10 cellular contexts compared by ENCODE assay signal in the genomic region with DNA sequence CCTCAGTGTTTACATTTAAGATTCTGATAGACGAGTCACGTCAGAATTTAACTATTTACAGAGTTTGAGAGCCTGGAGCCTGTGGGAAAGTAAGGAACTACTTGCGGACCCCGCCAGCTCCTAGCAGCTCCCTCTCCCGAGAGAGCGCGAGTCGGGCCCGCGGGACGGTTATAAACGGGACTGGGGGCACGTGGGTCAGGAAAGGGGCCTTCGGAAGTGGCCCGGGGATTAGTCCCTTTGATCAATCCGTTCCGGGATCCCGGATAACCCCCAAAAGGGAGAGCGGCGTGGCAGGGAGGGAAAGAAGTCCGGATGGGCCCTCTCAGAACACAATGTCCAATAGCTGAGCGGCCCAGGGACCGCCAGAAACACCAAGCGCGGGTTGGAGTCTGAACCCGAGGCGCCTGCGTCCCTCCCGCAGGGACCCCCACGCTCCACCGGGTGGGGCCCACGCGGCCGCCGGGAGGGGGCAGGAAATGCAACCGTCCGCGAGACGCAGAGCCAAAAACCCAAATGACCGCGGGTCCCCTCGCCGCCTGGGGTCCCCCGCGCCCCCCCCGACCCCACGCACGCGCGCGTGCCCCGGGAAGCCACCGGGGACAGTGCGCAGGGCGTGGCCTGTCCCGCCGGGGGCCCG. TPM values are rescaled to one million over a fixed set of nuclear protein-coding genes. Genes with fewer than 3 reads are reported as not detected.
DNase-seq lines count a peak whose midpoint lies in the region; ATAC-seq, FAIRE-seq and TF ChIP-seq lines count a peak whose summit lies in the region.
"Had no signal": no experiment of that assay in that cellular context is flagged by ENCODE, and none has a peak within 500 bp of the region (broad histone marks: within the 10 kb centered on the region; RNA-seq: fewer than 3 reads in every experiment).

No MANE protein-coding gene starts in this region.

- no peak for TF ChIP-seq CTCF in PC-9 (conservative IDR thresholded peaks at IDR 0.05)
- no peak for TF ChIP-seq CTCF in esophagus squamous epithelium (IDR thresholded peaks at IDR 0.05)
- no peak for TF ChIP-seq CTCF in gastrocnemius medialis (IDR thresholded peaks at IDR 0.05 in 4 of 5, conservative IDR thresholded peaks at IDR 0.05 in 1 of 5)

- CTCF ChIA-PET in PC-9 (lab: Charles Lee) = no interaction called here

- ATAC-seq in gastrocnemius medialis = no peak

- in situ Hi-C loops in gastrocnemius medialis (cut with MboI; ENCODE audit: low sequenced_read_pairs in 4 of 4) = no loop called here

- no peak for FAIRE-seq in urothelium cell line (lab: Jason Lieb, UNC)
- FAIRE-seq: endometrium, TTC549 had no signal

- H3K79me2 ChIP-seq in PC-9 (ENCODE audit: low read depth) = peaks cover 38% of the 10 kb centered on the region

- peak overlapping the region; percentile 94 for H3K4me3 ChIP-seq in PC-9
- H3K4me3 ChIP-seq in esophagus squamous epithelium = peak overlapping the region; percentile 7 to 59 (median 22)
- peak overlapping the region in 3 of 4 donors; percentile 21 to 52 (median 42) for H3K4me3 ChIP-seq in gastrocnemius medialis

- no peaks in the 10 kb centered on the region for H3K9me3 ChIP-seq in PC-9 (ENCODE audit: insufficient read depth, low read depth)
- peaks cover 0 to 14% (median 0%) of the 10 kb centered on the region in 3 donors for H3K9me3 ChIP-seq in esophagus squamous epithelium
- H3K9me3 ChIP-seq in gastrocnemius medialis = no peaks in the 10 kb centered on the region

- POLR2A ChIA-PET in PC-9 (lab: Charles Lee; ENCODE audit: unreplicated experiment) = no interaction called here

- WGBS in esophagus squamous epithelium, 2 donors = 25 to 28% methylated on average over 14 to 15 of the region's 58 CpGs

- no peaks in the 10 kb centered on the region for H3K9me2 ChIP-seq in PC-9 (ENCODE audit: insufficient read depth)

- H4K20me1 ChIP-seq in PC-9 (ENCODE audit: insufficient read depth) = no peaks in the 10 kb centered on the region; the same call in 1 of the 2 replicates

- peak overlapping the region; percentile 97 for H3K4me2 ChIP-seq in PC-9

- H2AFZ ChIP-seq in PC-9 = peak overlapping the region; percentile 99

- TF ChIP-seq POLR2A in esophagus squamous epithelium (IDR thresholded peaks at IDR 0.05) = no peak
- TF ChIP-seq POLR2A in gastrocnemius medialis (IDR thresholded peaks at IDR 0.05) = no peak

- DNase-seq in NCI-H1417 (lab: John Stamatoyannopoulos, UW) (peak in 2 of 3 experiments; percentile 84 to 95), NCI-H1417 treated with DMSO at 0.1 percent for 48 hours (lab: John Stamatoyannopoulos, UW) (no peak), PC-9 (no peak), esophagus squamous epithelium (lab: John Stamatoyannopoulos, UW) (no peak), gastrocnemius medialis (no peak), NOMO-1 treated with dmso at 0.1 percent for 144 hours (lab: John Stamatoyannopoulos, UW; ENCODE audit: unreplicated experiment) (no peak), urothelium cell line (ENCODE audit: low spot score) (no peak)
- DNase-seq in activated CD4-positive, alpha-beta T cell treated with anti-CD3 and anti-CD28 coated beads for 48 hours = no peak

- no TSS peak for BruUV-seq in PC-9 (replicated peaks; lab: Mats Ljungman, UMichigan)

- no peaks in the 10 kb centered on the region for H3K36me3 ChIP-seq in PC-9 (ENCODE audit: low read depth)
- H3K36me3 ChIP-seq in esophagus squamous epithelium = no peaks in the 10 kb centered on the region
- H3K36me3 ChIP-seq in gastrocnemius medialis = no peaks in the 10 kb centered on the region

- no peaks in the 10 kb centered on the region for H3K4me1 ChIP-seq in PC-9 (replicated peaks; ENCODE audit: insufficient read depth)
- H3K4me1 ChIP-seq in esophagus squamous epithelium = peaks cover 24 to 47% (median 35%) of the 10 kb centered on the region in 3 donors
- peaks cover 11 to 15% of the 10 kb centered on the region in 2 donors for H3K4me1 ChIP-seq in gastrocnemius medialis

- H3K27ac ChIP-seq in PC-9 = 0 out of 2 replicates have a peak overlapping the region, but pooled peaks have one; percentile 33
- H3K27ac ChIP-seq in esophagus squamous epithelium = no peak overlapping the region
- no peak overlapping the region for H3K27ac ChIP-seq in gastrocnemius medialis

- H3F3A ChIP-seq in PC-9 (ENCODE audit: insufficient read depth, low read depth) = peaks cover 18% of the 10 kb centered on the region; the same call in 1 of the 2 replicates

- intact Hi-C loops in PC-9 (cut with micrococcal nuclease; ENCODE audit: unreplicated experiment) (no loop called here), esophagus squamous epithelium (cut with DNase I) (no loop called here), gastrocnemius medialis (cut with DNase I; ENCODE audit: low total_unique reads) (no loop called here)

- H3K27me3 ChIP-seq in PC-9 (ENCODE audit: insufficient read depth, low read depth) (no peaks in the 10 kb centered on the region), esophagus squamous epithelium (peaks cover 29 to 100% (median 53%) of the 10 kb centered on the region in 4 donors), gastrocnemius medialis (peaks cover 88 to 94% (median 93%) of the 10 kb centered on the region in 3 donors)

RNA-seq across cellular contexts. Expression of gene ZIC5, which starts 3.6 kb away (rescaled TPM):
- 0.61 and 0.68 TPM in 2 replicates for total RNA-seq in PC-9 (2021)
- total RNA-seq in esophagus squamous epithelium = not detected
- not detected for total RNA-seq in gastrocnemius medialis

RNA-seq across cellular contexts. Expression of gene ZIC2, which starts 13.6 kb away (rescaled TPM):
- total RNA-seq in PC-9 (2021) (13.6 and 14.7 TPM in 2 replicates), esophagus squamous epithelium (under 1 TPM in 1 of 4 donors, not detected in 3; under 0.01 TPM), gastrocnemius medialis (not detected)

Comparison
In these comparisons a context has a peak if more than half of its experiments do, and no peak if none do; other contexts are left out.
1. DNase-seq: peak in NCI-H1417 (2 of 3); none in NCI-H1417 treated with DMSO at 0.1 percent for 48 hours (single experiment), PC-9 (0 of 2), esophagus squamous epithelium (single experiment), gastrocnemius medialis (0 of 2), NOMO-1 treated with dmso at 0.1 percent for 144 hours (single experiment), urothelium cell line (single experiment) and activated CD4-positive, alpha-beta T cell treated with anti-CD3 and anti-CD28 coated beads for 48 hours (single experiment).
2. H3K4me3 ChIP-seq: peak in every context shown above with its lines; median percentile 94 in PC-9; 42 in gastrocnemius medialis; 22 in esophagus squamous epithelium.
3. RNA of gene ZIC2, which starts 13.6 kb away (total RNA-seq): 13.6 to 14.7 TPM in PC-9; under 0.01 TPM in esophagus squamous epithelium and not detected in gastrocnemius medialis; every median in the first group is over 10 times any median in the second.